ENCODE assay signal across 8 cellular contexts in genomic region chr5:133240425-133241091, GRCh38.
DNase-seq lines count a peak whose midpoint lies in the region; TF ChIP-seq lines count a peak whose summit lies in the region.

No MANE protein-coding gene starts in this region.

- H3K79me2 ChIP-seq in GM23248 (ENCODE audit: insufficient read depth): no peaks in the 10 kb centered on the region

- TF ChIP-seq CTCF in GM06990 (IDR thresholded peaks at IDR 0.05; ENCODE audit: insufficient read depth, low read length, poor library complexity, severe bottlenecking): no peak

- no peak overlapping the region for H3K9ac ChIP-seq in GM23248

- DNase-seq in GM06990 (ENCODE audit: extremely low read depth, insufficient read length) (peak; percentile 50), GM23248 (peak; percentile 92), NCI-H2196 (lab: John Stamatoyannopoulos, UW; ENCODE audit: unreplicated experiment) (peak; percentile 69), astrocyte of the hippocampus (ENCODE audit: low read depth, low spot score) (peak; percentile 94), cortex of kidney (lab: John Stamatoyannopoulos, UW) (no peak), NCI-H748 treated with DMSO at 0.1 percent for 48 hours (lab: John Stamatoyannopoulos, UW) (no peak), NCI-H748 (lab: John Stamatoyannopoulos, UW; ENCODE audit: unreplicated experiment) (no peak)

- no peak overlapping the region for H2AFZ ChIP-seq in GM23248

- no peaks in the 10 kb centered on the region for H3K9me2 ChIP-seq in GM23248 (ENCODE audit: insufficient read depth)

- WGBS in GM23248 (ENCODE audit: low coverage in 1 of 2, low lambda C conversion rate in 2 of 2, missing lambda C conversion rate in 2 of 2), 2 experiments: 59 to 67% methylated on average over 9 of the region's 9 CpGs
- WGBS in mesodermal cell (ENCODE audit: insufficient coverage in 2 of 2), 2 experiments: 89 to 90% methylated on average over 9 of the region's 9 CpGs

- no peak overlapping the region for H3K27ac ChIP-seq in GM23248
- peak overlapping the region; percentile 53 for H3K27ac ChIP-seq in mesodermal cell (ENCODE audit: low read depth, low read length, severe bottlenecking)

- H4K20me1 ChIP-seq in GM23248 (ENCODE audit: insufficient read depth): no peaks in the 10 kb centered on the region

- 0 out of 2 replicates have a peak, but pooled peaks cover 5% of the 10 kb centered on the region for H3K4me1 ChIP-seq in GM23248 (ENCODE audit: insufficient read depth)
- H3K4me1 ChIP-seq in mesodermal cell (ENCODE audit: control insufficient read depth, insufficient read depth, low read length, poor library complexity, severe bottlenecking): peaks cover 22% of the 10 kb centered on the region

- no peak overlapping the region for H3K4me2 ChIP-seq in GM23248 (ENCODE audit: unreplicated experiment)

- H3K36me3 ChIP-seq in GM06990 (ENCODE audit: control insufficient read depth, insufficient read depth, low read length): no peaks in the 10 kb centered on the region
- H3K36me3 ChIP-seq in GM23248 (ENCODE audit: low read depth): no peaks in the 10 kb centered on the region
- no peaks in the 10 kb centered on the region for H3K36me3 ChIP-seq in mesodermal cell (ENCODE audit: control insufficient read depth, insufficient read depth, low read length)

- H3K27me3 ChIP-seq in GM06990 (replicated peaks; ENCODE audit: control insufficient read depth, insufficient read depth, low read length) (no peaks in the 10 kb centered on the region), GM23248 (replicated peaks; ENCODE audit: insufficient read depth) (no peaks in the 10 kb centered on the region)

- in situ Hi-C loops in GM23248 (cut with MboI): no loop called here

- H3K4me3 ChIP-seq in GM06990 (replicated peaks; ENCODE audit: low read depth, low read length) (no peak overlapping the region), GM23248 (no peak overlapping the region), mesodermal cell (ENCODE audit: extremely low read depth, insufficient read depth, low read length, poor library complexity, severe bottlenecking) (no peak overlapping the region)

- H3F3A ChIP-seq in GM23248 (ENCODE audit: insufficient read depth): no peaks in the 10 kb centered on the region

- no peaks in the 10 kb centered on the region for H3K9me3 ChIP-seq in GM23248 (ENCODE audit: low read depth)
- H3K9me3 ChIP-seq in mesodermal cell (ENCODE audit: control insufficient read depth, low read length): no peaks in the 10 kb centered on the region

Comparison
In these comparisons a context has a peak if more than half of its experiments do, and no peak if none do; other contexts are left out.
1. DNase-seq: peak in GM06990 (single experiment), GM23248 (single experiment), NCI-H2196 (single experiment) and astrocyte of the hippocampus (single experiment); none in cortex of kidney (single experiment), NCI-H748 treated with DMSO at 0.1 percent for 48 hours (single experiment) and NCI-H748 (single experiment).